Comparison of ENCODE assay signal across 8 cellular contexts in genomic region chrX:54529166-54529558, GRCh38. TPM values are rescaled to one million over a fixed set of nuclear protein-coding genes. Genes with fewer than 3 reads are reported as not detected.
DNase-seq lines count a peak whose midpoint lies in the region; ATAC-seq and TF ChIP-seq lines count a peak whose summit lies in the region.

No MANE protein-coding gene starts in this region.

- TF ChIP-seq CTCF in A673 (conservative IDR thresholded peaks at IDR 0.05; ENCODE audit: low read depth, low read length) = no peak
- TF ChIP-seq CTCF in body of pancreas (IDR thresholded peaks at IDR 0.05) = no peak

- no peak overlapping the region for H3K4me2 ChIP-seq in mesendoderm (ENCODE audit: low read length)

- peaks cover 29% of the 10 kb centered on the region for H3K79me2 ChIP-seq in mesendoderm (ENCODE audit: control insufficient read depth, insufficient read depth, low read length)

- no peak overlapping the region for H3K4ac ChIP-seq in mesendoderm (ENCODE audit: low read depth, low read length)

- H3K9ac ChIP-seq in HUES6 (ENCODE audit: low read length) (peak overlapping the region; percentile 97), adipocyte (ENCODE audit: low read length) (peak overlapping the region; percentile 89), mesendoderm (ENCODE audit: low read length) (peak overlapping the region; percentile 61)

- intact Hi-C loops in A673 (cut with micrococcal nuclease; ENCODE audit: unreplicated experiment) (no loop called here), body of pancreas (cut with DNase I) (no loop called here)

- peak overlapping the region; percentile 73 for H3K56ac ChIP-seq in mesendoderm (ENCODE audit: low read length)

- no peak overlapping the region for H2AK5ac ChIP-seq in mesendoderm (ENCODE audit: low read length)

- H3K23ac ChIP-seq in mesendoderm (ENCODE audit: low read length) = no peak overlapping the region

- H4K8ac ChIP-seq in mesendoderm (ENCODE audit: low read depth, low read length) = no peak overlapping the region

- peak overlapping the region; percentile 51 for H3K18ac ChIP-seq in mesendoderm (ENCODE audit: low read length)

- no peaks in the 10 kb centered on the region for H3K79me1 ChIP-seq in mesendoderm (ENCODE audit: low read length)

- H3K9me3 ChIP-seq in A673 (ENCODE audit: low read depth, low read length, poor library complexity, severe bottlenecking) (peaks cover 9% of the 10 kb centered on the region), HUES6 (ENCODE audit: control insufficient read depth, insufficient read depth, low read depth, low read length) (peaks cover 8% of the 10 kb centered on the region; the same call in 1 of the 2 replicates), adipocyte (ENCODE audit: control insufficient read depth, low read length) (peaks cover 4% of the 10 kb centered on the region), body of pancreas (no peaks in the 10 kb centered on the region)

- TF ChIP-seq POLR2A in body of pancreas (IDR thresholded peaks at IDR 0.05) = no peak

- no CpG with 5 or more reads among the region's 4 CpGs for WGBS in mesendoderm (ENCODE audit: extremely low coverage, insufficient coverage, low lambda C conversion rate)
- WGBS in body of pancreas, 2 donors = 42 to 46% methylated on average over 4 of the region's 4 CpGs

- H2BK120ac ChIP-seq in mesendoderm (ENCODE audit: low read depth, low read length) = no peak overlapping the region

- peaks cover 3% of the 10 kb centered on the region for H3K4me1 ChIP-seq in A673 (ENCODE audit: insufficient read depth, low read length, poor library complexity, severe bottlenecking)
- peaks cover 10% of the 10 kb centered on the region; the same call in 1 of the 2 replicates for H3K4me1 ChIP-seq in HUES6 (ENCODE audit: control insufficient read depth, insufficient read depth, low read length)
- H3K4me1 ChIP-seq in adipocyte (ENCODE audit: control insufficient read depth, insufficient read depth, low read length) = peaks cover 17% of the 10 kb centered on the region
- no peaks in the 10 kb centered on the region for H3K4me1 ChIP-seq in mesendoderm (ENCODE audit: control insufficient read depth, low read depth, low read length)
- peaks cover 17% of the 10 kb centered on the region for H3K4me1 ChIP-seq in body of pancreas

- DNase-seq in A673 (ENCODE audit: low spot score) (no peak), adipocyte (ENCODE audit: low read depth) (no peak), mesendoderm (no peak), body of pancreas (no peak), SW 1271 (lab: John Stamatoyannopoulos, UW) (no peak)

- no TSS peak for BruUV-seq in A673 (replicated peaks; lab: Mats Ljungman, UMichigan)

- ATAC-seq in body of pancreas = no peak
- no peak for ATAC-seq in HG03457 (IDR thresholded peaks at IDR 0.05; ENCODE audit: unreplicated experiment)
- ATAC-seq in GM21367 (IDR thresholded peaks at IDR 0.05; ENCODE audit: unreplicated experiment) = no peak

- POLR2A ChIA-PET in A673 (lab: Charles Lee; ENCODE audit: low non-redundant PET) = no interaction called here

- H3K4me3 ChIP-seq in A673 (ENCODE audit: low read depth, low read length, poor library complexity, severe bottlenecking) (no peak overlapping the region), HUES6 (ENCODE audit: low read depth, low read length) (peak overlapping the region; percentile 66; the same call in 1 of the 2 replicates), adipocyte (ENCODE audit: low read length) (peak overlapping the region; percentile 83), mesendoderm (ENCODE audit: low read length) (no peak overlapping the region), body of pancreas (no peak overlapping the region)

- CTCF ChIA-PET in A673 (lab: Charles Lee) = no interaction called here

- H3K36me3 ChIP-seq in A673 (ENCODE audit: insufficient read depth, low read length, poor library complexity, severe bottlenecking) (peaks cover 11% of the 10 kb centered on the region), HUES6 (ENCODE audit: control insufficient read depth, insufficient read depth, low read length) (peaks cover 20% of the 10 kb centered on the region), adipocyte (ENCODE audit: control insufficient read depth, insufficient read depth, low read length, severe bottlenecking) (no peaks in the 10 kb centered on the region), mesendoderm (ENCODE audit: control insufficient read depth, insufficient read depth, low read length) (no peaks in the 10 kb centered on the region), body of pancreas (replicated peaks in 1 of 2; ENCODE audit: insufficient read depth in 1 of 2, low read depth in 2 of 2) (no peaks in the 10 kb centered on the region)

- peak overlapping the region; percentile 33 for H4K5ac ChIP-seq in mesendoderm (ENCODE audit: low read length)

- no peak overlapping the region for H2BK5ac ChIP-seq in mesendoderm (ENCODE audit: low read length)

- peak overlapping the region; percentile 79 for H3K27ac ChIP-seq in A673 (ENCODE audit: low read depth, low read length, poor library complexity, severe bottlenecking)
- peak overlapping the region; percentile 91; the same call in 1 of the 2 replicates for H3K27ac ChIP-seq in HUES6 (ENCODE audit: low read depth, low read length)
- no peak overlapping the region for H3K27ac ChIP-seq in mesendoderm (ENCODE audit: low read depth, low read length)
- H3K27ac ChIP-seq in body of pancreas = peak overlapping the region in 2 of 4 donors; percentile 86 to 91

- H3K27me3 ChIP-seq in A673 (replicated peaks; ENCODE audit: insufficient read depth, low read depth, low read length, poor library complexity) (no peaks in the 10 kb centered on the region), HUES6 (ENCODE audit: control insufficient read depth, insufficient read depth, low read length) (no peaks in the 10 kb centered on the region), adipocyte (replicated peaks; ENCODE audit: control insufficient read depth, insufficient read depth, low read length) (no peaks in the 10 kb centered on the region), mesendoderm (ENCODE audit: insufficient read depth, low read length, poor library complexity) (no peaks in the 10 kb centered on the region), body of pancreas (no peaks in the 10 kb centered on the region)

- H2BK15ac ChIP-seq in mesendoderm (replicated peaks; ENCODE audit: low read depth) = no peak overlapping the region

RNA-seq across cellular contexts. Expression of gene GNL3L, which starts 0.9 kb away (rescaled TPM):
- total RNA-seq in A673 (2021) = 71.8 and 89.3 TPM in 2 replicates
- 30.6 TPM for polyA plus RNA-seq in mesendoderm (2013, experiment 1 of 2)
- 31.1 TPM for polyA plus RNA-seq in mesendoderm (2013, experiment 2 of 2)
- total RNA-seq in body of pancreas = 10 to 100 TPM; 14.2 to 17.6 TPM

RNA-seq across cellular contexts. Expression of gene FGD1, which starts 33.1 kb away (rescaled TPM):
- total RNA-seq in A673 (2021) (21.5 and 27.1 TPM in 2 replicates), body of pancreas (1 to 10 TPM; 2.3 to 2.9 TPM)
- 13.5 TPM for polyA plus RNA-seq in mesendoderm (2013, experiment 1 of 2)
- 13.7 TPM for polyA plus RNA-seq in mesendoderm (2013, experiment 2 of 2)

Comparison
In these comparisons a context has a peak if more than half of its experiments do, and no peak if none do; other contexts are left out.
1. H3K4me3 ChIP-seq: peak in HUES6 (single experiment) and adipocyte (single experiment); none in A673 (single experiment), mesendoderm (single experiment) and body of pancreas (0 of 2).
2. Peak in every context shown above with its lines, with median percentiles within 50 percentile points of each other: H3K9ac ChIP-seq.